Comparison of ENCODE assay signal across 1 cellular context in the genomic region with DNA sequence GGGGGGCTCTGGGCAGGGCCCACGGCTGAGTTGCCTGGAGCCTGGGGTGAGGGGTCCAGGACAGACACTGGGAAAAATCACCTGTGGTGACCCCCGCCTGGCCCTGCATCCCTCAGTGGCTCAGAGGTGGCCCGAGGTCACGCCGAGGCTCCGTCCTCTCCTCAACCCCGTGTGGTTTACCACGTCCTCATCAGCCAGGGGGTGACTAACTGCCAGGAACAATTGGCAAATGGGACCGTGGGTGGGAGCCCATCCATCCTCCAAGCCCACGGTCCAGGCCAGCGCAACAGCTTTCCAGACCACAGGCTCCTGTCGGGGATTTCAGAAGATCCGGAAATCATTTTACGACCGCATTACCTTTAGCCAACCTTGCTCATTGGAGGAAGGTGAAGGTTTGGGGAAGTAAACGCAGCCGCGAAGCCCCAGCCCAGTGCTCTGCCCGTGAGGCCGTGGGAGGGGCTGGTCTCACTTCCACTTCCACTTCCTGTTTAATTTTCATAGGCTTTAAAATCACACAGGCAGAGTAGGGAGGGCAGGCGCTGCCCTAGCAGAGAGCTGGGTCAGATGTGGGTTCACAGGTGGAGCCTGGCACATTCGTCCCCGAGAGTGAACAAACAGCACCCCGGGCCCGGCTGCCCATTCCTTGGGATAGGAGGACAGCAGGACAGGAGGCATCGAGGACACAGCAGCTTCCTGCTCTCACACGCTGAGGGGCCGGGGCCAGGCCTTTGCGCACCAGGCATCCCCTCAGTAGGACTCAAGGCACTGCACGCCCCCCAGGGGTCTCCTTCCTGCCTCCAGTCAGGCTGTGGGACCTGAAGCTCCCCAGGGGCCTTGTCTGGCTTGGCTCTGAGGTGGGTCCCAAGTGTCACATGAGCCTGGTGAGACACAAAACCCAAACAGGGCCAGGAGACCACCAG.
TF ChIP-seq lines count a peak whose summit lies in the region.

No MANE protein-coding gene starts in this region.

TF ChIP-seq in GM23338, 12 proteins besides CTCF, POLR2A, EP300 and RAD21 (continued from another document):
- TF ChIP-seq, protein P1, sequence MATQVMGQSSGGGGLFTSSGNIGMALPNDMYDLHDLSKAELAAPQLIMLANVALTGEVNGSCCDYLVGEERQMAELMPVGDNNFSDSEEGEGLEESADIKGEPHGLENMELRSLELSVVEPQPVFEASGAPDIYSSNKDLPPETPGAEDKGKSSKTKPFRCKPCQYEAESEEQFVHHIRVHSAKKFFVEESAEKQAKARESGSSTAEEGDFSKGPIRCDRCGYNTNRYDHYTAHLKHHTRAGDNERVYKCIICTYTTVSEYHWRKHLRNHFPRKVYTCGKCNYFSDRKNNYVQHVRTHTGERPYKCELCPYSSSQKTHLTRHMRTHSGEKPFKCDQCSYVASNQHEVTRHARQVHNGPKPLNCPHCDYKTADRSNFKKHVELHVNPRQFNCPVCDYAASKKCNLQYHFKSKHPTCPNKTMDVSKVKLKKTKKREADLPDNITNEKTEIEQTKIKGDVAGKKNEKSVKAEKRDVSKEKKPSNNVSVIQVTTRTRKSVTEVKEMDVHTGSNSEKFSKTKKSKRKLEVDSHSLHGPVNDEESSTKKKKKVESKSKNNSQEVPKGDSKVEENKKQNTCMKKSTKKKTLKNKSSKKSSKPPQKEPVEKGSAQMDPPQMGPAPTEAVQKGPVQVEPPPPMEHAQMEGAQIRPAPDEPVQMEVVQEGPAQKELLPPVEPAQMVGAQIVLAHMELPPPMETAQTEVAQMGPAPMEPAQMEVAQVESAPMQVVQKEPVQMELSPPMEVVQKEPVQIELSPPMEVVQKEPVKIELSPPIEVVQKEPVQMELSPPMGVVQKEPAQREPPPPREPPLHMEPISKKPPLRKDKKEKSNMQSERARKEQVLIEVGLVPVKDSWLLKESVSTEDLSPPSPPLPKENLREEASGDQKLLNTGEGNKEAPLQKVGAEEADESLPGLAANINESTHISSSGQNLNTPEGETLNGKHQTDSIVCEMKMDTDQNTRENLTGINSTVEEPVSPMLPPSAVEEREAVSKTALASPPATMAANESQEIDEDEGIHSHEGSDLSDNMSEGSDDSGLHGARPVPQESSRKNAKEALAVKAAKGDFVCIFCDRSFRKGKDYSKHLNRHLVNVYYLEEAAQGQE (IDR thresholded peaks at IDR 0.05; ENCODE audit: unreplicated experiment) = no peak
- TF ChIP-seq, protein P2, sequence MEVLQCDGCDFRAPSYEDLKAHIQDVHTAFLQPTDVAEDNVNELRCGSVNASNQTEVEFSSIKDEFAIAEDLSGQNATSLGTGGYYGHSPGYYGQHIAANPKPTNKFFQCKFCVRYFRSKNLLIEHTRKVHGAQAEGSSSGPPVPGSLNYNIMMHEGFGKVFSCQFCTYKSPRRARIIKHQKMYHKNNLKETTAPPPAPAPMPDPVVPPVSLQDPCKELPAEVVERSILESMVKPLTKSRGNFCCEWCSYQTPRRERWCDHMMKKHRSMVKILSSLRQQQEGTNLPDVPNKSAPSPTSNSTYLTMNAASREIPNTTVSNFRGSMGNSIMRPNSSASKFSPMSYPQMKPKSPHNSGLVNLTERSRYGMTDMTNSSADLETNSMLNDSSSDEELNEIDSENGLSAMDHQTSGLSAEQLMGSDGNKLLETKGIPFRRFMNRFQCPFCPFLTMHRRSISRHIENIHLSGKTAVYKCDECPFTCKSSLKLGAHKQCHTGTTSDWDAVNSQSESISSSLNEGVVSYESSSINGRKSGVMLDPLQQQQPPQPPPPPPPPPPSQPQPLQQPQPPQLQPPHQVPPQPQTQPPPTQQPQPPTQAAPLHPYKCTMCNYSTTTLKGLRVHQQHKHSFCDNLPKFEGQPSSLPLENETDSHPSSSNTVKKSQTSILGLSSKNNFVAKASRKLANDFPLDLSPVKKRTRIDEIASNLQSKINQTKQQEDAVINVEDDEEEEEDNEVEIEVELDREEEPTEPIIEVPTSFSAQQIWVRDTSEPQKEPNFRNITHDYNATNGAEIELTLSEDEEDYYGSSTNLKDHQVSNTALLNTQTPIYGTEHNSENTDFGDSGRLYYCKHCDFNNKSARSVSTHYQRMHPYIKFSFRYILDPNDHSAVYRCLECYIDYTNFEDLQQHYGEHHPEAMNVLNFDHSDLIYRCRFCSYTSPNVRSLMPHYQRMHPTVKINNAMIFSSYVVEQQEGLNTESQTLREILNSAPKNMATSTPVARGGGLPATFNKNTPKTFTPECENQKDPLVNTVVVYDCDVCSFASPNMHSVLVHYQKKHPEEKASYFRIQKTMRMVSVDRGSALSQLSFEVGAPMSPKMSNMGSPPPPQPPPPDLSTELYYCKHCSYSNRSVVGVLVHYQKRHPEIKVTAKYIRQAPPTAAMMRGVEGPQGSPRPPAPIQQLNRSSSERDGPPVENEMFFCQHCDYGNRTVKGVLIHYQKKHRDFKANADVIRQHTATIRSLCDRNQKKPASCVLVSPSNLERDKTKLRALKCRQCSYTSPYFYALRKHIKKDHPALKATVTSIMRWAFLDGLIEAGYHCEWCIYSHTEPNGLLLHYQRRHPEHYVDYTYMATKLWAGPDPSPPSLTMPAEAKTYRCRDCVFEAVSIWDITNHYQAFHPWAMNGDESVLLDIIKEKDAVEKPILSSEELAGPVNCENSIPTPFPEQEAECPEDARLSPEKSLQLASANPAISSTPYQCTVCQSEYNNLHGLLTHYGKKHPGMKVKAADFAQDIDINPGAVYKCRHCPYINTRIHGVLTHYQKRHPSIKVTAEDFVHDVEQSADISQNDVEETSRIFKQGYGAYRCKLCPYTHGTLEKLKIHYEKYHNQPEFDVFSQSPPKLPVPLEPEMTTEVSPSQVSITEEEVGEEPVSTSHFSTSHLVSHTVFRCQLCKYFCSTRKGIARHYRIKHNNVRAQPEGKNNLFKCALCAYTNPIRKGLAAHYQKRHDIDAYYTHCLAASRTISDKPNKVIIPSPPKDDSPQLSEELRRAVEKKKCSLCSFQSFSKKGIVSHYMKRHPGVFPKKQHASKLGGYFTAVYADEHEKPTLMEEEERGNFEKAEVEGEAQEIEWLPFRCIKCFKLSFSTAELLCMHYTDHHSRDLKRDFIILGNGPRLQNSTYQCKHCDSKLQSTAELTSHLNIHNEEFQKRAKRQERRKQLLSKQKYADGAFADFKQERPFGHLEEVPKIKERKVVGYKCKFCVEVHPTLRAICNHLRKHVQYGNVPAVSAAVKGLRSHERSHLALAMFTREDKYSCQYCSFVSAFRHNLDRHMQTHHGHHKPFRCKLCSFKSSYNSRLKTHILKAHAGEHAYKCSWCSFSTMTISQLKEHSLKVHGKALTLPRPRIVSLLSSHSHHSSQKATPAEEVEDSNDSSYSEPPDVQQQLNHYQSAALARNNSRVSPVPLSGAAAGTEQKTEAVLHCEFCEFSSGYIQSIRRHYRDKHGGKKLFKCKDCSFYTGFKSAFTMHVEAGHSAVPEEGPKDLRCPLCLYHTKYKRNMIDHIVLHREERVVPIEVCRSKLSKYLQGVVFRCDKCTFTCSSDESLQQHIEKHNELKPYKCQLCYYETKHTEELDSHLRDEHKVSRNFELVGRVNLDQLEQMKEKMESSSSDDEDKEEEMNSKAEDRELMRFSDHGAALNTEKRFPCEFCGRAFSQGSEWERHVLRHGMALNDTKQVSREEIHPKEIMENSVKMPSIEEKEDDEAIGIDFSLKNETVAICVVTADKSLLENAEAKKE (CRISPR knock-in tag; IDR thresholded peaks at IDR 0.05) = no peak
- TF ChIP-seq ZNF331 (CRISPR knock-in tag; IDR thresholded peaks at IDR 0.05; ENCODE audit: low read depth) = no peak
